1 cellular context compared by ENCODE assay signal in the genomic region with DNA sequence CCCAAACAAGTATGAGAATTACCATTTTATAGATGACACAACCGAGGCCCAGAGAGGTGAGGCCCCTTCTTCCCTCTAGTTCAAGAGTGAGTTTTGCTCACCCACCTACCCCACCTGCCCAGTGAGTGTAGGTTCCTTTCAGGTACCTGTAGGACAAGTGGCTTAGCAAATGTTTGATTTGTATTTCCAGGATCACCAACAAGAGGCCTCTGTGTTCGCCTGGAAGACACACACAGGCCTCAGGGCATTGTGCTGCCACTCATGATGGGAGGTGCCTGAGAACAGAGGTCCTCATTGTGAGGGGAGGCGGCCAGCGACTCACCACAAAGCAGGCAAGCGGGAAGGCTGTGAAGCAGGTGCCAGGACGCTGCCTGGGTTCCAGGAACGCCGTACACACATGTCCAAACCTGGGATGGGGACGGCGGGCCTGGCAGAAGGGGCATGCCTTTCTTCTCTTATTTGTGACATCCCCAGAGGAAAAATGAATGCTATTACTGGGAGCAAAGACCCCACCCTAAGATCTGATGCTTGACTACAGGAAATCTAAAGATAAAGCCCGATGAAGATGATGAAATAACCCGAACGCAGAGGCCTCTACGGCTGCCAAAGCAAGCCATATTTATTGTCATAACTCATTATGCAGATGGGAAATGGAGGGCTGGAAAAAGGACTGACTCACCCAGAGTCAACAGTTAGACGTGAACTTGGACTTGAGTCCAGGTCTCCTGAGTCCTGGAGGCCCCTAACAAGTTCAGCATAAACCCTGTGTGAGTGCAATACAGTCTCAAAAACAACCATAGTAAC.
TF ChIP-seq lines count a peak whose summit lies in the region.

No MANE protein-coding gene starts in this region.

TF ChIP-seq in HepG2, 621 proteins besides CTCF, POLR2A, EP300 and RAD21 (continued from another document and continues in another):
- TF ChIP-seq, protein P1, sequence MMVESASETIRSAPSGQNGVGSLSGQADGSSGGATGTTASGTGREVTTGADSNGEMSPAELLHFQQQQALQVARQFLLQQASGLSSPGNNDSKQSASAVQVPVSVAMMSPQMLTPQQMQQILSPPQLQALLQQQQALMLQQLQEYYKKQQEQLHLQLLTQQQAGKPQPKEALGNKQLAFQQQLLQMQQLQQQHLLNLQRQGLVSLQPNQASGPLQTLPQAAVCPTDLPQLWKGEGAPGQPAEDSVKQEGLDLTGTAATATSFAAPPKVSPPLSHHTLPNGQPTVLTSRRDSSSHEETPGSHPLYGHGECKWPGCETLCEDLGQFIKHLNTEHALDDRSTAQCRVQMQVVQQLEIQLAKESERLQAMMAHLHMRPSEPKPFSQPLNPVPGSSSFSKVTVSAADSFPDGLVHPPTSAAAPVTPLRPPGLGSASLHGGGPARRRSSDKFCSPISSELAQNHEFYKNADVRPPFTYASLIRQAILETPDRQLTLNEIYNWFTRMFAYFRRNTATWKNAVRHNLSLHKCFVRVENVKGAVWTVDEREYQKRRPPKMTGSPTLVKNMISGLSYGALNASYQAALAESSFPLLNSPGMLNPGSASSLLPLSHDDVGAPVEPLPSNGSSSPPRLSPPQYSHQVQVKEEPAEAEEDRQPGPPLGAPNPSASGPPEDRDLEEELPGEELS (CRISPR knock-in tag; IDR thresholded peaks at IDR 0.05): 0 out of 2 replicates have a peak, but pooled peaks have one; percentile 52
- TF ChIP-seq, protein P2, sequence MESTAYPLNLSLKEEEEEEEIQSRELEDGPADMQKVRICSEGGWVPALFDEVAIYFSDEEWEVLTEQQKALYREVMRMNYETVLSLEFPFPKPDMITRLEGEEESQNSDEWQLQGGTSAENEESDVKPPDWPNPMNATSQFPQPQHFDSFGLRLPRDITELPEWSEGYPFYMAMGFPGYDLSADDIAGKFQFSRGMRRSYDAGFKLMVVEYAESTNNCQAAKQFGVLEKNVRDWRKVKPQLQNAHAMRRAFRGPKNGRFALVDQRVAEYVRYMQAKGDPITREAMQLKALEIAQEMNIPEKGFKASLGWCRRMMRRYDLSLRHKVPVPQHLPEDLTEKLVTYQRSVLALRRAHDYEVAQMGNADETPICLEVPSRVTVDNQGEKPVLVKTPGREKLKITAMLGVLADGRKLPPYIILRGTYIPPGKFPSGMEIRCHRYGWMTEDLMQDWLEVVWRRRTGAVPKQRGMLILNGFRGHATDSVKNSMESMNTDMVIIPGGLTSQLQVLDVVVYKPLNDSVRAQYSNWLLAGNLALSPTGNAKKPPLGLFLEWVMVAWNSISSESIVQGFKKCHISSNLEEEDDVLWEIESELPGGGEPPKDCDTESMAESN (CRISPR knock-in tag; conservative IDR thresholded peaks at IDR 0.05): no peak
- TF ChIP-seq CBFB (CRISPR knock-in tag; IDR thresholded peaks at IDR 0.05): peak; percentile 53; the same call in 1 of the 2 replicates
- peak; percentile 49; the same call in 1 of the 2 replicates for TF ChIP-seq MYC (CRISPR knock-in tag; IDR thresholded peaks at IDR 0.05; ENCODE audit: borderline replicate concordance)
- 0 out of 2 replicates have a peak, but pooled peaks have one; percentile 35 for TF ChIP-seq FOXO1 (CRISPR knock-in tag; IDR thresholded peaks at IDR 0.05)
- TF ChIP-seq POGZ (CRISPR knock-in tag; IDR thresholded peaks at IDR 0.05): 0 out of 2 replicates have a peak, but pooled peaks have one; percentile 11
- peak; percentile 71; the same call in 1 of the 2 replicates for TF ChIP-seq ZNF772 (CRISPR knock-in tag; IDR thresholded peaks at IDR 0.05)
- TF ChIP-seq RXRA (CRISPR knock-in tag; IDR thresholded peaks at IDR 0.05): peak; percentile 90
- TF ChIP-seq KDM1A (CRISPR knock-in tag; IDR thresholded peaks at IDR 0.05): peak; percentile 15; the same call in 1 of the 2 replicates
- TF ChIP-seq, protein P3, sequence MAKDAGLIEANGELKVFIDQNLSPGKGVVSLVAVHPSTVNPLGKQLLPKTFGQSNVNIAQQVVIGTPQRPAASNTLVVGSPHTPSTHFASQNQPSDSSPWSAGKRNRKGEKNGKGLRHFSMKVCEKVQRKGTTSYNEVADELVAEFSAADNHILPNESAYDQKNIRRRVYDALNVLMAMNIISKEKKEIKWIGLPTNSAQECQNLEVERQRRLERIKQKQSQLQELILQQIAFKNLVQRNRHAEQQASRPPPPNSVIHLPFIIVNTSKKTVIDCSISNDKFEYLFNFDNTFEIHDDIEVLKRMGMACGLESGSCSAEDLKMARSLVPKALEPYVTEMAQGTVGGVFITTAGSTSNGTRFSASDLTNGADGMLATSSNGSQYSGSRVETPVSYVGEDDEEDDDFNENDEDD (CRISPR knock-in tag; IDR thresholded peaks at IDR 0.05; ENCODE audit: borderline replicate concordance): peak; percentile 65; the same call in 1 of the 2 replicates
- TF ChIP-seq ZNF746 (CRISPR knock-in tag; IDR thresholded peaks at IDR 0.05): no peak
- peak; percentile 74 for TF ChIP-seq TBX2 (CRISPR knock-in tag; IDR thresholded peaks at IDR 0.05; ENCODE audit: borderline replicate concordance)
- no peak for TF ChIP-seq MAZ (IDR thresholded peaks at IDR 0.05; ENCODE audit: borderline replicate concordance, low read depth, low read length)
- peak; percentile 27; the same call in 1 of the 2 replicates for TF ChIP-seq MAZ (CRISPR knock-in tag; IDR thresholded peaks at IDR 0.05; ENCODE audit: low read depth)
- TF ChIP-seq RBM39 (IDR thresholded peaks at IDR 0.05; ENCODE audit: low read depth, low read length, poor library complexity, severe bottlenecking): no peak
- peak; percentile 41; the same call in 1 of the 2 replicates for TF ChIP-seq HDAC1 (CRISPR knock-in tag; IDR thresholded peaks at IDR 0.05)
- no peak for TF ChIP-seq SMC3 (IDR thresholded peaks at IDR 0.05; ENCODE audit: low read length)
- peak; percentile 88 for TF ChIP-seq SOX5 (CRISPR knock-in tag; IDR thresholded peaks at IDR 0.05; ENCODE audit: borderline replicate concordance)
- TF ChIP-seq PHF5A (CRISPR knock-in tag; IDR thresholded peaks at IDR 0.05; ENCODE audit: low read depth, unreplicated experiment): peak; percentile 41
- TF ChIP-seq, protein P4, sequence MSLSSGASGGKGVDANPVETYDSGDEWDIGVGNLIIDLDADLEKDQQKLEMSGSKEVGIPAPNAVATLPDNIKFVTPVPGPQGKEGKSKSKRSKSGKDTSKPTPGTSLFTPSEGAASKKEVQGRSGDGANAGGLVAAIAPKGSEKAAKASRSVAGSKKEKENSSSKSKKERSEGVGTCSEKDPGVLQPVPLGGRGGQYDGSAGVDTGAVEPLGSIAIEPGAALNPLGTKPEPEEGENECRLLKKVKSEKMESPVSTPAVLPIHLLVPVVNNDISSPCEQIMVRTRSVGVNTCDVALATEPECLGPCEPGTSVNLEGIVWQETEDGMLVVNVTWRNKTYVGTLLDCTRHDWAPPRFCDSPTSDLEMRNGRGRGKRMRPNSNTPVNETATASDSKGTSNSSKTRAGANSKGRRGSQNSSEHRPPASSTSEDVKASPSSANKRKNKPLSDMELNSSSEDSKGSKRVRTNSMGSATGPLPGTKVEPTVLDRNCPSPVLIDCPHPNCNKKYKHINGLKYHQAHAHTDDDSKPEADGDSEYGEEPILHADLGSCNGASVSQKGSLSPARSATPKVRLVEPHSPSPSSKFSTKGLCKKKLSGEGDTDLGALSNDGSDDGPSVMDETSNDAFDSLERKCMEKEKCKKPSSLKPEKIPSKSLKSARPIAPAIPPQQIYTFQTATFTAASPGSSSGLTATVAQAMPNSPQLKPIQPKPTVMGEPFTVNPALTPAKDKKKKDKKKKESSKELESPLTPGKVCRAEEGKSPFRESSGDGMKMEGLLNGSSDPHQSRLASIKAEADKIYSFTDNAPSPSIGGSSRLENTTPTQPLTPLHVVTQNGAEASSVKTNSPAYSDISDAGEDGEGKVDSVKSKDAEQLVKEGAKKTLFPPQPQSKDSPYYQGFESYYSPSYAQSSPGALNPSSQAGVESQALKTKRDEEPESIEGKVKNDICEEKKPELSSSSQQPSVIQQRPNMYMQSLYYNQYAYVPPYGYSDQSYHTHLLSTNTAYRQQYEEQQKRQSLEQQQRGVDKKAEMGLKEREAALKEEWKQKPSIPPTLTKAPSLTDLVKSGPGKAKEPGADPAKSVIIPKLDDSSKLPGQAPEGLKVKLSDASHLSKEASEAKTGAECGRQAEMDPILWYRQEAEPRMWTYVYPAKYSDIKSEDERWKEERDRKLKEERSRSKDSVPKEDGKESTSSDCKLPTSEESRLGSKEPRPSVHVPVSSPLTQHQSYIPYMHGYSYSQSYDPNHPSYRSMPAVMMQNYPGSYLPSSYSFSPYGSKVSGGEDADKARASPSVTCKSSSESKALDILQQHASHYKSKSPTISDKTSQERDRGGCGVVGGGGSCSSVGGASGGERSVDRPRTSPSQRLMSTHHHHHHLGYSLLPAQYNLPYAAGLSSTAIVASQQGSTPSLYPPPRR (CRISPR knock-in tag; IDR thresholded peaks at IDR 0.05; ENCODE audit: borderline replicate concordance): 0 out of 2 replicates have a peak, but pooled peaks have one; percentile 14
- TF ChIP-seq, protein P5, sequence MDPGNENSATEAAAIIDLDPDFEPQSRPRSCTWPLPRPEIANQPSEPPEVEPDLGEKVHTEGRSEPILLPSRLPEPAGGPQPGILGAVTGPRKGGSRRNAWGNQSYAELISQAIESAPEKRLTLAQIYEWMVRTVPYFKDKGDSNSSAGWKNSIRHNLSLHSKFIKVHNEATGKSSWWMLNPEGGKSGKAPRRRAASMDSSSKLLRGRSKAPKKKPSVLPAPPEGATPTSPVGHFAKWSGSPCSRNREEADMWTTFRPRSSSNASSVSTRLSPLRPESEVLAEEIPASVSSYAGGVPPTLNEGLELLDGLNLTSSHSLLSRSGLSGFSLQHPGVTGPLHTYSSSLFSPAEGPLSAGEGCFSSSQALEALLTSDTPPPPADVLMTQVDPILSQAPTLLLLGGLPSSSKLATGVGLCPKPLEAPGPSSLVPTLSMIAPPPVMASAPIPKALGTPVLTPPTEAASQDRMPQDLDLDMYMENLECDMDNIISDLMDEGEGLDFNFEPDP (CRISPR knock-in tag; conservative IDR thresholded peaks at IDR 0.05): no peak
- TF ChIP-seq, protein P6, sequence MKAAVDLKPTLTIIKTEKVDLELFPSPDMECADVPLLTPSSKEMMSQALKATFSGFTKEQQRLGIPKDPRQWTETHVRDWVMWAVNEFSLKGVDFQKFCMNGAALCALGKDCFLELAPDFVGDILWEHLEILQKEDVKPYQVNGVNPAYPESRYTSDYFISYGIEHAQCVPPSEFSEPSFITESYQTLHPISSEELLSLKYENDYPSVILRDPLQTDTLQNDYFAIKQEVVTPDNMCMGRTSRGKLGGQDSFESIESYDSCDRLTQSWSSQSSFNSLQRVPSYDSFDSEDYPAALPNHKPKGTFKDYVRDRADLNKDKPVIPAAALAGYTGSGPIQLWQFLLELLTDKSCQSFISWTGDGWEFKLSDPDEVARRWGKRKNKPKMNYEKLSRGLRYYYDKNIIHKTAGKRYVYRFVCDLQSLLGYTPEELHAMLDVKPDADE (CRISPR knock-in tag; IDR thresholded peaks at IDR 0.05): no peak
- TF ChIP-seq ZSCAN25 (CRISPR knock-in tag; IDR thresholded peaks at IDR 0.05): no peak
- TF ChIP-seq, protein P7, sequence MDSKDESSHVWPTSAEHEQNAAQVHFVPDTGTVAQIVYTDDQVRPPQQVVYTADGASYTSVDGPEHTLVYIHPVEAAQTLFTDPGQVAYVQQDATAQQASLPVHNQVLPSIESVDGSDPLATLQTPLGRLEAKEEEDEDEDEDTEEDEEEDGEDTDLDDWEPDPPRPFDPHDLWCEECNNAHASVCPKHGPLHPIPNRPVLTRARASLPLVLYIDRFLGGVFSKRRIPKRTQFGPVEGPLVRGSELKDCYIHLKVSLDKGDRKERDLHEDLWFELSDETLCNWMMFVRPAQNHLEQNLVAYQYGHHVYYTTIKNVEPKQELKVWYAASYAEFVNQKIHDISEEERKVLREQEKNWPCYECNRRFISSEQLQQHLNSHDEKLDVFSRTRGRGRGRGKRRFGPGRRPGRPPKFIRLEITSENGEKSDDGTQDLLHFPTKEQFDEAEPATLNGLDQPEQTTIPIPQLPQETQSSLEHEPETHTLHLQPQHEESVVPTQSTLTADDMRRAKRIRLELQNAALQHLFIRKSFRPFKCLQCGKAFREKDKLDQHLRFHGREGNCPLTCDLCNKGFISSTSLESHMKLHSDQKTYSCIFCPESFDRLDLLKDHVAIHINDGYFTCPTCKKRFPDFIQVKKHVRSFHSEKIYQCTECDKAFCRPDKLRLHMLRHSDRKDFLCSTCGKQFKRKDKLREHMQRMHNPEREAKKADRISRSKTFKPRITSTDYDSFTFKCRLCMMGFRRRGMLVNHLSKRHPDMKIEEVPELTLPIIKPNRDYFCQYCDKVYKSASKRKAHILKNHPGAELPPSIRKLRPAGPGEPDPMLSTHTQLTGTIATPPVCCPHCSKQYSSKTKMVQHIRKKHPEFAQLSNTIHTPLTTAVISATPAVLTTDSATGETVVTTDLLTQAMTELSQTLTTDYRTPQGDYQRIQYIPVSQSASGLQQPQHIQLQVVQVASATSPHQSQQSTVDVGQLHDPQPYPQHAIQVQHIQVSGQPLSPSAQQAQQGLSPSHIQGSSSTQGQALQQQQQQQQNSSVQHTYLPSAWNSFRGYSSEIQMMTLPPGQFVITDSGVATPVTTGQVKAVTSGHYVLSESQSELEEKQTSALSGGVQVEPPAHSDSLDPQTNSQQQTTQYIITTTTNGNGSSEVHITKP (CRISPR knock-in tag; IDR thresholded peaks at IDR 0.05; ENCODE audit: low read depth): peak; percentile 23; the same call in 1 of the 2 replicates
- peak; percentile 81 for TF ChIP-seq NFKBIZ (CRISPR knock-in tag; IDR thresholded peaks at IDR 0.05)
- TF ChIP-seq GZF1 (CRISPR knock-in tag; IDR thresholded peaks at IDR 0.05): no peak
- TF ChIP-seq ZNF556 (CRISPR knock-in tag; IDR thresholded peaks at IDR 0.05; ENCODE audit: borderline replicate concordance): 0 out of 2 replicates have a peak, but pooled peaks have one; percentile 8
- peak; percentile 47 for TF ChIP-seq TARDBP (CRISPR knock-in tag; IDR thresholded peaks at IDR 0.05)
- TF ChIP-seq ZNF75D (CRISPR knock-in tag; IDR thresholded peaks at IDR 0.05; ENCODE audit: borderline replicate concordance): no peak
- TF ChIP-seq, protein P8, sequence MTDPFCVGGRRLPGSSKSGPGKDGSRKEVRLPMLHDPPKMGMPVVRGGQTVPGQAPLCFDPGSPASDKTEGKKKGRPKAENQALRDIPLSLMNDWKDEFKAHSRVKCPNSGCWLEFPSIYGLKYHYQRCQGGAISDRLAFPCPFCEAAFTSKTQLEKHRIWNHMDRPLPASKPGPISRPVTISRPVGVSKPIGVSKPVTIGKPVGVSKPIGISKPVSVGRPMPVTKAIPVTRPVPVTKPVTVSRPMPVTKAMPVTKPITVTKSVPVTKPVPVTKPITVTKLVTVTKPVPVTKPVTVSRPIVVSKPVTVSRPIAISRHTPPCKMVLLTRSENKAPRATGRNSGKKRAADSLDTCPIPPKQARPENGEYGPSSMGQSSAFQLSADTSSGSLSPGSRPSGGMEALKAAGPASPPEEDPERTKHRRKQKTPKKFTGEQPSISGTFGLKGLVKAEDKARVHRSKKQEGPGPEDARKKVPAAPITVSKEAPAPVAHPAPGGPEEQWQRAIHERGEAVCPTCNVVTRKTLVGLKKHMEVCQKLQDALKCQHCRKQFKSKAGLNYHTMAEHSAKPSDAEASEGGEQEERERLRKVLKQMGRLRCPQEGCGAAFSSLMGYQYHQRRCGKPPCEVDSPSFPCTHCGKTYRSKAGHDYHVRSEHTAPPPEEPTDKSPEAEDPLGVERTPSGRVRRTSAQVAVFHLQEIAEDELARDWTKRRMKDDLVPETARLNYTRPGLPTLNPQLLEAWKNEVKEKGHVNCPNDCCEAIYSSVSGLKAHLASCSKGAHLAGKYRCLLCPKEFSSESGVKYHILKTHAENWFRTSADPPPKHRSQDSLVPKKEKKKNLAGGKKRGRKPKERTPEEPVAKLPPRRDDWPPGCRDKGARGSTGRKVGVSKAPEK (CRISPR knock-in tag; IDR thresholded peaks at IDR 0.05; ENCODE audit: borderline replicate concordance): 0 out of 2 replicates have a peak, but pooled peaks have one; percentile 31
- TF ChIP-seq HNF4A (CRISPR knock-in tag; IDR thresholded peaks at IDR 0.05): peak; percentile 19; the same call in 1 of the 2 replicates
- no peak for TF ChIP-seq SOX6 (IDR thresholded peaks at IDR 0.05)
- TF ChIP-seq SOX6 (CRISPR knock-in tag; IDR thresholded peaks at IDR 0.05): peak; percentile 89
- no peak for TF ChIP-seq NONO (IDR thresholded peaks at IDR 0.05)
- TF ChIP-seq NONO (CRISPR knock-in tag; conservative IDR thresholded peaks at IDR 0.05): peak; percentile 68; the same call in 1 of the 2 replicates
- TF ChIP-seq NCOR1 (IDR thresholded peaks at IDR 0.05; ENCODE audit: borderline replicate concordance, low read length): peak; percentile 76; the same call in 1 of the 2 replicates
